In the genomic region with DNA sequence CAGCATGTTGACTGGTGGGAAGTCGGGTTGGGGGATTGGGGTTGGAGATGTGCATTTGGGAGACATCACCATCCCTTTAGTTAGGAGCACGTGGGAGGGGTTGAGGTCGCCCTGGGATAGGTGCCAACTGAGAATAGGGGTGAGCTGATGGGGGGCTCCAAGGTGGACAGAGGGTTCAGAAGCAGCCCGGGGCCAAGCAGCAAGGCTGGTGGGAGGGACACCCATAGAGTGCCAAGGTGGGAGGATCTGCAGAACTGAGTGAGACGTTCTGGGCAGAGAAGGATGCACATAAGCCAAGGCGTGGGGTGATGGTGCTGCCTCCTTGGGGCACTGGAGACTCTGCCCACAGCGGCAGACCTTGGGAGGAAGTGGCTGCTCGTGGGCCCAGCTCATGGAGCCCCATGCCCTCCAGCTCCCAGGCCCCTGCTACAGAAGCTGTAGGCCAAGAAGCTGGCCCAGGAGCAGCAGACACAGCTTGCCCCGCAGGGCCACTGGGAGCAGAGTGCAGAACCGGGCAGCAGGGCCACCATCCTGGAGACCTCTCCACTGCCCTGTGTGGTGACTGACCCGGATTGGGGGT, we compare ENCODE assay signal across 22 cellular contexts. TPM values are rescaled to one million over a fixed set of nuclear protein-coding genes. Genes with fewer than 3 reads are reported as not detected.
DNase-seq lines count a peak whose midpoint lies in the region; ATAC-seq, FAIRE-seq and TF ChIP-seq lines count a peak whose summit lies in the region.
"Had no signal": no experiment of that assay in that cellular context is flagged by ENCODE, and none has a peak within 500 bp of the region (broad histone marks: within the 10 kb centered on the region; RNA-seq: fewer than 3 reads in every experiment).

No MANE protein-coding gene starts in this region.

- no peak overlapping the region for H3K4me3 Mint-ChIP-seq in activated CD4-positive, alpha-beta memory T cell treated with anti-CD3 and anti-CD28 coated beads, Interleukin-2, amount 10 ng/mL, durations not matched to agents 7 days and 5 days
- no peak overlapping the region for H3K4me3 Mint-ChIP-seq in activated CD4-positive, alpha-beta memory T cell treated with anti-CD3 and anti-CD28 coated beads for 36 hours

- H3K4me3 ChIP-seq in RWPE2 (ENCODE audit: severe bottlenecking), result no peak overlapping the region
- H3K4me3 ChIP-seq in kidney (ENCODE audit: low read length in 2 of 2), result no peak overlapping the region
- no peak overlapping the region for H3K4me3 ChIP-seq in vagina
- H3K4me3 ChIP-seq: BLaER1 treated with 17β-estradiol and CSF1 and Interleukin-3, amounts not matched to agents 10 nM and 100 nM; Peyer's patch; SJCRH30 had no signal

- H3K9me3 Mint-ChIP-seq in activated CD4-positive, alpha-beta memory T cell treated with anti-CD3 and anti-CD28 coated beads, Interleukin-2, amount 10 ng/mL, durations not matched to agents 7 days and 5 days, result no peaks in the 10 kb centered on the region
- no peaks in the 10 kb centered on the region for H3K9me3 Mint-ChIP-seq in activated CD4-positive, alpha-beta memory T cell treated with anti-CD3 and anti-CD28 coated beads for 36 hours
- H3K9me3 Mint-ChIP-seq: CD4-positive, alpha-beta memory T cell had no signal

- H3K27me3 Mint-ChIP-seq in activated CD4-positive, alpha-beta memory T cell treated with anti-CD3 and anti-CD28 coated beads, Interleukin-2, amount 10 ng/mL, durations not matched to agents 7 days and 5 days, result no peaks in the 10 kb centered on the region
- no peaks in the 10 kb centered on the region for H3K27me3 Mint-ChIP-seq in activated CD4-positive, alpha-beta memory T cell treated with anti-CD3 and anti-CD28 coated beads for 36 hours

- DNase-seq in activated CD4-positive, alpha-beta memory T cell treated with anti-CD3 and anti-CD28 coated beads, Interleukin-2, amount 10 ng/mL, durations not matched to agents 7 days and 5 days, result peak; percentile 12
- DNase-seq in activated CD4-positive, alpha-beta memory T cell treated with anti-CD3 and anti-CD28 coated beads for 36 hours, result no peak
- DNase-seq in RWPE2 (ENCODE audit: low spot score) (peak; percentile 29), kidney (peak; percentile 43), vagina (ENCODE audit: extremely low spot score in 2 of 2) (peak; percentile 79 to 80), medulla oblongata (ENCODE audit: extremely low spot score) (no peak)
- DNase-seq: 8988T; Caco-2; CD4-positive, alpha-beta memory T cell; DND-41; GOT3; Karpas-422; NCI-H1694; NCI-H2081; NCI-H2171; Peyer's patch; SJCRH30 had no signal

- TF ChIP-seq CTCF in RWPE2 (IDR thresholded peaks at IDR 0.05; ENCODE audit: poor library complexity, severe bottlenecking) (no peak), kidney (IDR thresholded peaks at IDR 0.05; ENCODE audit: borderline replicate concordance, extremely low read depth, insufficient read depth) (no peak), vagina (IDR thresholded peaks at IDR 0.05) (no peak)

- intact Hi-C loops in activated CD4-positive, alpha-beta memory T cell treated with anti-CD3 and anti-CD28 coated beads for 36 hours (cut with micrococcal nuclease), result loop anchor here (5.0 kb wide), 1 partner anchor 155 kb away; no protein-coding TSS in a partner anchor
- intact Hi-C loops in kidney (cut with DNase I) (loop anchor here (5.0 kb wide), 1 partner anchor 110 kb away; no protein-coding TSS in a partner anchor), vagina (cut with DNase I) (loop anchor here (5.0 kb wide), 1 partner anchor 110 kb away; no protein-coding TSS in a partner anchor)

- no peak for FAIRE-seq in kidney (lab: Jason Lieb, UNC)
- FAIRE-seq: GM12891 had no signal

- H3K27me3 ChIP-seq in RWPE2 (ENCODE audit: insufficient read depth, poor library complexity, severe bottlenecking) (no peaks in the 10 kb centered on the region), vagina (no peaks in the 10 kb centered on the region)
- H3K27me3 ChIP-seq: BLaER1 treated with 17β-estradiol and CSF1 and Interleukin-3, amounts not matched to agents 10 nM and 100 nM; Peyer's patch; SJCRH30 had no signal

- no peaks in the 10 kb centered on the region for H3K4me1 Mint-ChIP-seq in activated CD4-positive, alpha-beta memory T cell treated with anti-CD3 and anti-CD28 coated beads, Interleukin-2, amount 10 ng/mL, durations not matched to agents 7 days and 5 days
- H3K4me1 Mint-ChIP-seq in activated CD4-positive, alpha-beta memory T cell treated with anti-CD3 and anti-CD28 coated beads for 36 hours (ENCODE audit: low read depth), result no peaks in the 10 kb centered on the region
- H3K4me1 Mint-ChIP-seq: CD4-positive, alpha-beta memory T cell had no signal

- no peaks in the 10 kb centered on the region for H3K9me3 ChIP-seq in RWPE2 (ENCODE audit: severe bottlenecking)
- H3K9me3 ChIP-seq in kidney (ENCODE audit: control insufficient read depth in 1 of 2, low read length in 2 of 2), result no peaks in the 10 kb centered on the region
- H3K9me3 ChIP-seq in vagina, result no peaks in the 10 kb centered on the region
- H3K9me3 ChIP-seq: BLaER1 treated with 17β-estradiol and CSF1 and Interleukin-3, amounts not matched to agents 10 nM and 100 nM; Caco-2; Peyer's patch; SJCRH30 had no signal

- CTCF ChIA-PET in activated CD4-positive, alpha-beta memory T cell treated with anti-CD3 and anti-CD28 coated beads, Interleukin-2, amount 10 ng/mL, durations not matched to agents 7 days and 5 days (lab: Charles Lee), result no interaction called here
- CTCF ChIA-PET in activated CD4-positive, alpha-beta memory T cell treated with anti-CD3 and anti-CD28 coated beads for 36 hours (lab: Charles Lee), result interaction anchor here (1.2 kb wide), 1 partner anchor 109 kb away, joined by 3 read pairs; no protein-coding TSS in a partner anchor

- H3K9ac ChIP-seq in kidney (ENCODE audit: low read length in 2 of 2), result no peak overlapping the region

- H3K36me3 ChIP-seq in RWPE2 (ENCODE audit: low read depth), result no peaks in the 10 kb centered on the region
- no peaks in the 10 kb centered on the region for H3K36me3 ChIP-seq in kidney (ENCODE audit: control insufficient read depth in 1 of 2, insufficient read depth in 2 of 2, low read length in 2 of 2)
- no peaks in the 10 kb centered on the region for H3K36me3 ChIP-seq in vagina
- H3K36me3 ChIP-seq: BLaER1 treated with 17β-estradiol and CSF1 and Interleukin-3, amounts not matched to agents 10 nM and 100 nM; Peyer's patch; SJCRH30 had no signal

- no peaks in the 10 kb centered on the region for H3K36me3 Mint-ChIP-seq in activated CD4-positive, alpha-beta memory T cell treated with anti-CD3 and anti-CD28 coated beads, Interleukin-2, amount 10 ng/mL, durations not matched to agents 7 days and 5 days (ENCODE audit: low read depth)
- H3K36me3 Mint-ChIP-seq in activated CD4-positive, alpha-beta memory T cell treated with anti-CD3 and anti-CD28 coated beads for 36 hours, result no peaks in the 10 kb centered on the region
- H3K36me3 Mint-ChIP-seq: CD4-positive, alpha-beta memory T cell had no signal

- ATAC-seq in RWPE2 (ENCODE audit: low read depth) (no peak), GM19023 (IDR thresholded peaks at IDR 0.05; ENCODE audit: unreplicated experiment) (no peak)
- ATAC-seq: HCT116 had no signal

- H3K4me1 ChIP-seq in RWPE2 (ENCODE audit: insufficient read depth, poor library complexity, severe bottlenecking), result no peaks in the 10 kb centered on the region
- no peaks in the 10 kb centered on the region for H3K4me1 ChIP-seq in kidney (ENCODE audit: control insufficient read depth in 1 of 2, insufficient read depth in 1 of 2, low read depth in 1 of 2, low read length in 2 of 2)
- peaks cover 13% of the 10 kb centered on the region for H3K4me1 ChIP-seq in vagina
- H3K4me1 ChIP-seq: Caco-2, Peyer's patch, SJCRH30 had no signal

- no peak for TF ChIP-seq POLR2A in vagina (IDR thresholded peaks at IDR 0.05)

- no peak overlapping the region for H3K27ac Mint-ChIP-seq in activated CD4-positive, alpha-beta memory T cell treated with anti-CD3 and anti-CD28 coated beads, Interleukin-2, amount 10 ng/mL, durations not matched to agents 7 days and 5 days
- no peak overlapping the region for H3K27ac Mint-ChIP-seq in activated CD4-positive, alpha-beta memory T cell treated with anti-CD3 and anti-CD28 coated beads for 36 hours
- H3K27ac Mint-ChIP-seq: CD4-positive, alpha-beta memory T cell had no signal

- POLR2A ChIA-PET in activated CD4-positive, alpha-beta memory T cell treated with anti-CD3 and anti-CD28 coated beads, Interleukin-2, amount 10 ng/mL, durations not matched to agents 7 days and 5 days (lab: Charles Lee), result no interaction called here
- POLR2A ChIA-PET in activated CD4-positive, alpha-beta memory T cell treated with anti-CD3 and anti-CD28 coated beads for 36 hours (lab: Charles Lee), result no interaction called here

- H3K27ac ChIP-seq in RWPE2 (ENCODE audit: poor library complexity, severe bottlenecking) (no peak overlapping the region), kidney (ENCODE audit: low read depth in 2 of 2, low read length in 2 of 2) (no peak overlapping the region), vagina (no peak overlapping the region)
- H3K27ac ChIP-seq: Peyer's patch, SJCRH30 had no signal

RNA-seq across cellular contexts. Expression of gene PKP1, which starts 31.4 kb away (rescaled TPM):
- not detected for total RNA-seq in activated CD4-positive, alpha-beta memory T cell treated with anti-CD3 and anti-CD28 coated beads, Interleukin-2, amount 10 ng/mL, durations not matched to agents 7 days and 5 days
- total RNA-seq in activated CD4-positive, alpha-beta memory T cell treated with anti-CD3 and anti-CD28 coated beads for 36 hours, result not detected
- total RNA-seq in kidney (0.63 TPM), vagina (409 TPM)
- polyA plus RNA-seq in kidney (ENCODE audit: insufficient read depth, low read depth, low replicate concordance), result 0.47 TPM
- total RNA-seq: Caco-2; CD4-positive, alpha-beta memory T cell; OCI-LY7; SJCRH30 had no signal
- polyA plus RNA-seq: CD4-positive, alpha-beta memory T cell had no signal

Comparison
In these comparisons a context has a peak if more than half of its experiments do, and no peak if none do; other contexts are left out.
1. DNase-seq: peak in activated CD4-positive, alpha-beta memory T cell treated with anti-CD3 and anti-CD28 coated beads, Interleukin-2, amount 10 ng/mL, durations not matched to agents 7 days and 5 days (single experiment), RWPE2 (single experiment), kidney (single experiment) and vagina (2 of 2); none in activated CD4-positive, alpha-beta memory T cell treated with anti-CD3 and anti-CD28 coated beads for 36 hours (single experiment) and medulla oblongata (single experiment).
2. RNA of gene PKP1, which starts 31.4 kb away (total RNA-seq): 409 TPM in vagina (single experiment); 0.63 TPM in kidney (single experiment), not detected in activated CD4-positive, alpha-beta memory T cell treated with anti-CD3 and anti-CD28 coated beads, Interleukin-2, amount 10 ng/mL, durations not matched to agents 7 days and 5 days and not detected in activated CD4-positive, alpha-beta memory T cell treated with anti-CD3 and anti-CD28 coated beads for 36 hours; every median in the first group is over 100 times any median in the second.